Comparison of ENCODE assay signal across 8 cellular contexts in genomic region chr2:25341753-25342371, GRCh38. TPM values are rescaled to one million over a fixed set of nuclear protein-coding genes. Genes with fewer than 3 reads are reported as not detected.
DNase-seq lines count a peak whose midpoint lies in the region; ATAC-seq and TF ChIP-seq lines count a peak whose summit lies in the region.

TSS of gene DNMT3A (minus strand) at chr2:25341925. CDS start at chr2:25313984, 27,941 bp downstream.

- no peaks in the 10 kb centered on the region for H3K36me3 ChIP-seq in MG63
- H3K36me3 ChIP-seq in iPS-15b (ENCODE audit: control insufficient read depth, insufficient read depth, low read length): no peaks in the 10 kb centered on the region

- H3K4me3 ChIP-seq in MG63 (peak within 1 kb of the TSS; percentile 54), iPS-15b (ENCODE audit: low read depth, low read length) (peak within 1 kb of the TSS; percentile 52)

- H2AFZ ChIP-seq in H9 (ENCODE audit: low read length): no peak within 1 kb of the TSS

- peak within 1 kb of the TSS; percentile 62 to 82 for H3K4me3 Mint-ChIP-seq in H9

- H3K4ac ChIP-seq in H9 (ENCODE audit: low read depth, low read length): no peak within 1 kb of the TSS

- H2BK12ac ChIP-seq in H9 (ENCODE audit: insufficient read length, low read depth, low read length): no peak within 1 kb of the TSS

- no peaks in the 10 kb centered on the region for H3K79me1 ChIP-seq in H9 (ENCODE audit: insufficient read depth, low read depth, low read length, poor library complexity, severe bottlenecking)

- H2BK120ac ChIP-seq in H9 (ENCODE audit: low read depth, low read length, poor library complexity, severe bottlenecking): no peak within 1 kb of the TSS

- H4K8ac ChIP-seq in H9 (replicated peaks; ENCODE audit: insufficient read length, low read depth, low read length): no peak within 1 kb of the TSS

- H3K27ac ChIP-seq in H9 (ENCODE audit: insufficient read length, low read depth, low read length): no peak within 1 kb of the TSS

- H3K79me2 ChIP-seq in H9 (ENCODE audit: insufficient read depth, low read length): no peaks in the 10 kb centered on the region

- H3K9ac ChIP-seq in H9 (ENCODE audit: extremely low read depth, insufficient read length, low read length) (no peak within 1 kb of the TSS), iPS-15b (ENCODE audit: low read depth, low read length) (no peak within 1 kb of the TSS)

- H3K4me1 ChIP-seq in H9 (ENCODE audit: insufficient read depth, low read length): peaks cover 1% of the 10 kb centered on the region; the same call in 1 of the 2 replicates
- H3K4me1 ChIP-seq in iPS-15b (ENCODE audit: control insufficient read depth, insufficient read depth, low read length): peaks cover 2% of the 10 kb centered on the region

- TF ChIP-seq CTCF in GM10248 (IDR thresholded peaks at IDR 0.05; ENCODE audit: control extremely low read depth, extremely low read depth, low read depth, missing control alignments) (no peak), H9 (conservative IDR thresholded peaks at IDR 0.05) (no peak)

- no CpG with 5 or more reads among the region's 100 CpGs for WGBS in H9 (ENCODE audit: extremely low coverage, insufficient read length, low lambda C conversion rate)

- H3K27me3 ChIP-seq in H9 (ENCODE audit: insufficient read depth, low read length) (no peaks in the 10 kb centered on the region; the same call in 1 of the 2 replicates), MG63 (no peaks in the 10 kb centered on the region), iPS-15b (ENCODE audit: control insufficient read depth, insufficient read depth, low read length) (peaks cover 9% of the 10 kb centered on the region)

- DNase-seq in GM10248 (ENCODE audit: extremely low spot score): peak; percentile 70
- DNase-seq in H9: peak; percentile 62
- DNase-seq in MG63: peak; percentile 73
- peak; percentile 10 for DNase-seq in T1000 (lab: John Stamatoyannopoulos, UW)
- peak; percentile 64 to 72 for DNase-seq in T47D (ENCODE audit: low read depth in 1 of 2, low spot score in 1 of 2)
- peak; percentile 86 for DNase-seq in sciatic nerve (ENCODE audit: low spot score)
- no peak for DNase-seq in cortex of kidney (lab: John Stamatoyannopoulos, UW)

- H3K9me3 Mint-ChIP-seq in H9: no peaks in the 10 kb centered on the region

- no peak within 1 kb of the TSS for H2BK15ac ChIP-seq in H9 (ENCODE audit: low read depth, low read length)

- H3K9me3 ChIP-seq in H9 (ENCODE audit: control insufficient read depth, low read depth, low read length): no peaks in the 10 kb centered on the region
- H3K9me3 ChIP-seq in MG63: no peaks in the 10 kb centered on the region
- no peaks in the 10 kb centered on the region for H3K9me3 ChIP-seq in iPS-15b (ENCODE audit: control insufficient read depth, insufficient read depth, low read length)

- POLR2A ChIA-PET in GM10248 (lab: Yijun Ruan, JAX): no interaction called here

- H3K56ac ChIP-seq in H9 (ENCODE audit: insufficient read length, low read depth, low read length): no peak within 1 kb of the TSS

- H3K14ac ChIP-seq in H9 (ENCODE audit: insufficient read depth, low read length): no peak within 1 kb of the TSS; the same call in 1 of the 2 replicates

- no peak within 1 kb of the TSS for H3T11ph ChIP-seq in H9 (ENCODE audit: low read length)

- no peak within 1 kb of the TSS for H4K91ac ChIP-seq in H9 (ENCODE audit: insufficient read length, low read depth, low read length)

- peaks cover 6% of the 10 kb centered on the region for H3K23me2 ChIP-seq in H9 (ENCODE audit: insufficient read length, low read depth, low read length, poor library complexity, severe bottlenecking)

- H3K27me3 Mint-ChIP-seq in H9 (ENCODE audit: low read depth): peaks cover 30% of the 10 kb centered on the region

- H4K5ac ChIP-seq in H9 (ENCODE audit: insufficient read length, low read depth, low read length): no peak within 1 kb of the TSS

- no peak within 1 kb of the TSS for H2BK5ac ChIP-seq in H9 (ENCODE audit: insufficient read length, low read length)

- no peaks in the 10 kb centered on the region; a peak in 1 of 7 replicates for H3K36me3 Mint-ChIP-seq in H9 (ENCODE audit: insufficient read depth in 1 of 3, low read depth in 3 of 3)

- intact Hi-C loops in sciatic nerve (cut with DNase I): no loop called here

- no peak within 1 kb of the TSS for H3K27ac Mint-ChIP-seq in H9

- ATAC-seq in sciatic nerve: peak; percentile 49

- H4K20me1 ChIP-seq in H9 (ENCODE audit: control insufficient read depth, insufficient read depth, insufficient read length): no peaks in the 10 kb centered on the region

- H3K23ac ChIP-seq in H9 (ENCODE audit: insufficient read length, low read depth, low read length): no peak within 1 kb of the TSS

- CTCF ChIA-PET in GM10248 (lab: Yijun Ruan, JAX): interaction anchor here (1.0 to 3.8 kb wide), 18 partner anchors 10 to 323 kb away, joined by 3 to 32 read pairs (median 4); no protein-coding TSS in a partner anchor

- H3K4me2 ChIP-seq in H9 (ENCODE audit: insufficient read depth, insufficient read length, low read length): peak within 1 kb of the TSS; percentile 50

- H3K18ac ChIP-seq in H9 (ENCODE audit: insufficient read length, low read depth, low read length): no peak within 1 kb of the TSS

- in situ Hi-C loops in T47D (cut with HindIII; ENCODE audit: low pct_unique_long_range_greater_than_20kb, low sequenced_read_pairs): no loop called here

- H2BK20ac ChIP-seq in H9 (ENCODE audit: low read depth, low read length, poor library complexity, severe bottlenecking): no peak within 1 kb of the TSS

- H3K4me1 Mint-ChIP-seq in H9: peaks cover 24 to 31% of the 10 kb centered on the region in 2 experiments

- no peak within 1 kb of the TSS for H2AK5ac ChIP-seq in H9 (ENCODE audit: insufficient read length, low read length)

RNA-seq across cellular contexts. Expression of gene DNMT3A, which starts in this region (rescaled TPM):
- 207 and 215 TPM in 2 replicates for total RNA-seq in H9 (2021)
- 6.0 and 9.2 TPM in 2 replicates for total RNA-seq in MG63 (2014; rRNA removed; shearing (Covaris generic); ENCODE audit: low replicate concordance)
- total RNA-seq in sciatic nerve: 35.0 TPM
